ENCODE assay signal across 1 cellular context in genomic region chr3:101138817-101139216, GRCh38.
TF ChIP-seq lines count a peak whose summit lies in the region.

No MANE protein-coding gene starts in this region.

TF ChIP-seq in GM23338, 12 proteins besides CTCF, POLR2A, EP300 and RAD21:
- TF ChIP-seq ZNF462 (CRISPR knock-in tag; IDR thresholded peaks at IDR 0.05) (no peak), ZNF331 (CRISPR knock-in tag; IDR thresholded peaks at IDR 0.05; ENCODE audit: low read depth) (no peak), STAT1 (IDR thresholded peaks at IDR 0.05; ENCODE audit: unreplicated experiment) (no peak), JUNB (IDR thresholded peaks at IDR 0.05; ENCODE audit: unreplicated experiment) (no peak), ZNF114 (CRISPR knock-in tag; IDR thresholded peaks at IDR 0.05) (no peak), ETS1 (IDR thresholded peaks at IDR 0.05) (no peak), REST (IDR thresholded peaks at IDR 0.05; ENCODE audit: unreplicated experiment) (no peak), EZH2phosphoT487 (IDR thresholded peaks at IDR 0.05; ENCODE audit: unreplicated experiment) (no peak)
TF ChIP-seq in GM23338: peak in this region for 0.
